Comparison of ENCODE assay signal across 11 cellular contexts in the genomic region with DNA sequence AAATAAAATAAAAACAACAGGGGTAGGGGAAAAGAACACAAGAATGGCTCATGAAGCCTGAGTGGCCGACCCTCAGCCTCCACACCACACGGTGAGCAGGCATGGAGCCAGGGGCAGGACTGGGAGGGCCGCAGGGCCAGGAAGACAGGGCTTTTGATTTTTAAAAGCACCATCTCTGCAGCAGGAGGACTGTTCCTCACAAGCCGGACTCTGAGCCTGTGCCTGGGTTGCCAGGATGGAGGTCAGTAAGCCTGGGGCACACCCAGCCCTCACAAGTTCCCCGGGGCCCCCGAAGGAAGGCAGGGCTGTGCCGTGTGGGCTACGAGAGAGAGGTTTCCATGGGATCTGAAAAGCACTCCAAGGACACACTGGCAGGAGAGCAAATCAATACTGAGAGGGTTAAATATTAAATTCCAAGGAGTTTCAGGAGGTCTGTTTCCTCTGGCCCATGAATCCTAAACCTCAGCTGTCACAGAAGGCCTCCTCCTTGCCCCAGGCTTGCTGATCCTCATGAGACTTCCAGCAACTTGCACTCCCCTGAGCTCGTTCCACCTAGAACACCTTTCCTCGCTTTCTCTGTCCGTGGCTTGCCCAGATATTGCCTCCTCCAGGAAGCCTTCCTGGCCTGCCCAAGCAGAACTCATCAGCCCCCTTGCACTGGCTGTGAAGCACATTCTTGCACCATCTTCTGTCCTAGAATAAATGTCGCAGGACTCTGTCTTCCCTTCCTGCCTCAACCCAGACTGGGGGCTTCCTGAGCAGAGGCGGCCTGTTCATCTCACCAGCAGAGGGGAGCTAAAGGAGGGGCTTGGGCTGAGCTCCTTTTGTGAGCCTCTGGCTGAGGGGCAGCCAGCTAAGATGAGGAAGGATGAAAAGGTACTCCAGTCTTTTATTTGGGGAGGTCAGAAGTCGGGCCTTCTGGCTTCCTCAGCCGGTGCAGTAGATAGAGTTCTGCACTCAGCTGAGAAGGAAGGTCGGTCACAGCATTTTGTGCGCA.
DNase-seq lines count a peak whose midpoint lies in the region; ATAC-seq lines count a peak whose summit lies in the region.
"Had no signal": no experiment of that assay in that cellular context is flagged by ENCODE, and none has a peak within 500 bp of the region (broad histone marks: within the 10 kb centered on the region; RNA-seq: fewer than 3 reads in every experiment).

No MANE protein-coding gene starts in this region.

- H3K4me1 Mint-ChIP-seq in activated T-cell treated with anti-CD3 and anti-CD28 coated beads, Interleukin-2, amount 50 U/mL, for 4 hours (ENCODE audit: low read depth): peaks cover 95% of the 10 kb centered on the region
- H3K4me1 Mint-ChIP-seq in activated T-cell treated with anti-CD3 and anti-CD28 coated beads, Interleukin-2, amount 50 U/mL, for 72 hours (ENCODE audit: low read depth): peaks cover 89% of the 10 kb centered on the region
- H3K4me1 Mint-ChIP-seq in activated CD4-positive, alpha-beta memory T cell treated with anti-CD3 and anti-CD28 coated beads, Interleukin-2, amount 10 ng/mL, durations not matched to agents 7 days and 5 days: peaks cover 93% of the 10 kb centered on the region
- H3K4me1 Mint-ChIP-seq in immature natural killer cell: peaks cover 89 to 97% of the 10 kb centered on the region in 2 donors
- peaks cover 72 to 96% of the 10 kb centered on the region in 2 donors for H3K4me1 Mint-ChIP-seq in stimulated activated naive B cell treated with anti-CD40 and anti-IgM and Interleukin-4, amounts not matched to agents 10 μg/mL and 1 μg/mL and 100 μg/mL, for 72 hours

- POLR2A ChIA-PET in activated CD4-positive, alpha-beta memory T cell treated with anti-CD3 and anti-CD28 coated beads, Interleukin-2, amount 10 ng/mL, durations not matched to agents 7 days and 5 days (lab: Charles Lee): interaction anchor here (1.1 to 4.6 kb wide), 5 partner anchors 9 to 63 kb away, joined by 3 to 28 read pairs (median 5); no protein-coding TSS in a partner anchor

- H3K9me3 Mint-ChIP-seq in activated T-cell treated with anti-CD3 and anti-CD28 coated beads, Interleukin-2, amount 50 U/mL, for 4 hours: no peaks in the 10 kb centered on the region
- H3K9me3 Mint-ChIP-seq in activated T-cell treated with anti-CD3 and anti-CD28 coated beads, Interleukin-2, amount 50 U/mL, for 72 hours: peaks cover 0 to 2% of the 10 kb centered on the region in 2 donors
- no peaks in the 10 kb centered on the region for H3K9me3 Mint-ChIP-seq in activated CD4-positive, alpha-beta memory T cell treated with anti-CD3 and anti-CD28 coated beads, Interleukin-2, amount 10 ng/mL, durations not matched to agents 7 days and 5 days
- H3K9me3 Mint-ChIP-seq in immature natural killer cell: no peaks in the 10 kb centered on the region
- H3K9me3 Mint-ChIP-seq in stimulated activated naive B cell treated with anti-CD40 and anti-IgM and Interleukin-4, amounts not matched to agents 10 μg/mL and 1 μg/mL and 100 μg/mL, for 72 hours: no peaks in the 10 kb centered on the region

- peaks cover 27% of the 10 kb centered on the region for H3K36me3 Mint-ChIP-seq in activated T-cell treated with anti-CD3 and anti-CD28 coated beads, Interleukin-2, amount 50 U/mL, for 4 hours (ENCODE audit: insufficient read depth)
- peaks cover 2 to 6% of the 10 kb centered on the region in 2 donors for H3K36me3 Mint-ChIP-seq in activated T-cell treated with anti-CD3 and anti-CD28 coated beads, Interleukin-2, amount 50 U/mL, for 72 hours (ENCODE audit: insufficient read depth in 2 of 2)
- peaks cover 53% of the 10 kb centered on the region for H3K36me3 Mint-ChIP-seq in activated CD4-positive, alpha-beta memory T cell treated with anti-CD3 and anti-CD28 coated beads, Interleukin-2, amount 10 ng/mL, durations not matched to agents 7 days and 5 days (ENCODE audit: low read depth)
- peaks cover 0 to 23% (median 4%) of the 10 kb centered on the region in 3 donors for H3K36me3 Mint-ChIP-seq in immature natural killer cell
- H3K36me3 Mint-ChIP-seq in stimulated activated naive B cell treated with anti-CD40 and anti-IgM and Interleukin-4, amounts not matched to agents 10 μg/mL and 1 μg/mL and 100 μg/mL, for 72 hours: peaks cover 39 to 54% of the 10 kb centered on the region in 2 donors

- peak overlapping the region; percentile 19 for H3K4me3 Mint-ChIP-seq in activated T-cell treated with anti-CD3 and anti-CD28 coated beads, Interleukin-2, amount 50 U/mL, for 4 hours
- H3K4me3 Mint-ChIP-seq in activated T-cell treated with anti-CD3 and anti-CD28 coated beads, Interleukin-2, amount 50 U/mL, for 72 hours: peak overlapping the region in 1 of 2 donors; percentile 39
- H3K4me3 Mint-ChIP-seq in activated CD4-positive, alpha-beta memory T cell treated with anti-CD3 and anti-CD28 coated beads, Interleukin-2, amount 10 ng/mL, durations not matched to agents 7 days and 5 days: no peak overlapping the region
- H3K4me3 Mint-ChIP-seq in immature natural killer cell: peak overlapping the region in 4 of 5 donors; percentile 18 to 84 (median 56)
- no peak overlapping the region for H3K4me3 Mint-ChIP-seq in stimulated activated naive B cell treated with anti-CD40 and anti-IgM and Interleukin-4, amounts not matched to agents 10 μg/mL and 1 μg/mL and 100 μg/mL, for 72 hours

- no peak overlapping the region for H3K27ac Mint-ChIP-seq in activated T-cell treated with anti-CD3 and anti-CD28 coated beads, Interleukin-2, amount 50 U/mL, for 72 hours
- H3K27ac Mint-ChIP-seq in activated CD4-positive, alpha-beta memory T cell treated with anti-CD3 and anti-CD28 coated beads, Interleukin-2, amount 10 ng/mL, durations not matched to agents 7 days and 5 days: peak overlapping the region; percentile 96
- peak overlapping the region; percentile 93 to 99 (median 98) for H3K27ac Mint-ChIP-seq in immature natural killer cell
- H3K27ac Mint-ChIP-seq in stimulated activated naive B cell treated with anti-CD40 and anti-IgM and Interleukin-4, amounts not matched to agents 10 μg/mL and 1 μg/mL and 100 μg/mL, for 72 hours: peak overlapping the region; percentile 53

- DNase-seq in activated T-cell treated with anti-CD3 and anti-CD28 coated beads, Interleukin-2, amount 50 U/mL, for 4 hours: no peak
- no peak for DNase-seq in activated T-cell treated with anti-CD3 and anti-CD28 coated beads, Interleukin-2, amount 50 U/mL, for 72 hours
- DNase-seq in activated CD4-positive, alpha-beta memory T cell treated with anti-CD3 and anti-CD28 coated beads, Interleukin-2, amount 10 ng/mL, durations not matched to agents 7 days and 5 days: no peak
- DNase-seq in immature natural killer cell (no peak), cerebellum (ENCODE audit: low spot score) (no peak), AG08395 (ENCODE audit: low spot score) (no peak)
- no peak for DNase-seq in stimulated activated naive B cell treated with anti-CD40 and anti-IgM and Interleukin-4, amounts not matched to agents 10 μg/mL and 1 μg/mL and 100 μg/mL, for 72 hours
- DNase-seq: hippocampal formation, NCI-H1105, NCI-H526 had no signal

- ATAC-seq in activated T-cell treated with anti-CD3 and anti-CD28 coated beads, Interleukin-2, amount 50 U/mL, for 4 hours: no peak
- ATAC-seq in activated T-cell treated with anti-CD3 and anti-CD28 coated beads, Interleukin-2, amount 50 U/mL, for 72 hours (replicated peaks in 1 of 2): no peak
- ATAC-seq in stimulated activated naive B cell treated with anti-CD40 and anti-IgM and Interleukin-4, amounts not matched to agents 10 μg/mL and 1 μg/mL and 100 μg/mL, for 72 hours (replicated peaks): no peak
- no peak for ATAC-seq in HG02763 (IDR thresholded peaks at IDR 0.05; ENCODE audit: unreplicated experiment)

- CTCF ChIA-PET in activated CD4-positive, alpha-beta memory T cell treated with anti-CD3 and anti-CD28 coated beads, Interleukin-2, amount 10 ng/mL, durations not matched to agents 7 days and 5 days (lab: Charles Lee): interaction anchor here (1.3 to 4.5 kb wide), 3 partner anchors 10 to 63 kb away, joined by 5 to 16 read pairs (median 9); no protein-coding TSS in a partner anchor

- no peaks in the 10 kb centered on the region for H3K27me3 Mint-ChIP-seq in activated T-cell treated with anti-CD3 and anti-CD28 coated beads, Interleukin-2, amount 50 U/mL, for 4 hours (ENCODE audit: low read depth)
- H3K27me3 Mint-ChIP-seq in activated T-cell treated with anti-CD3 and anti-CD28 coated beads, Interleukin-2, amount 50 U/mL, for 72 hours (ENCODE audit: low read depth): no peaks in the 10 kb centered on the region
- H3K27me3 Mint-ChIP-seq in activated CD4-positive, alpha-beta memory T cell treated with anti-CD3 and anti-CD28 coated beads, Interleukin-2, amount 10 ng/mL, durations not matched to agents 7 days and 5 days: no peaks in the 10 kb centered on the region
- peaks cover 6 to 32% (median 24%) of the 10 kb centered on the region in 3 donors for H3K27me3 Mint-ChIP-seq in immature natural killer cell (ENCODE audit: low read depth in 3 of 3)
- H3K27me3 Mint-ChIP-seq in stimulated activated naive B cell treated with anti-CD40 and anti-IgM and Interleukin-4, amounts not matched to agents 10 μg/mL and 1 μg/mL and 100 μg/mL, for 72 hours: no peaks in the 10 kb centered on the region

Comparison
In these comparisons a context has a peak if more than half of its experiments do, and no peak if none do; other contexts are left out.
1. H3K4me3 Mint-ChIP-seq: peak in activated T-cell treated with anti-CD3 and anti-CD28 coated beads, Interleukin-2, amount 50 U/mL, for 4 hours (single experiment) and immature natural killer cell (4 of 5); none in activated CD4-positive, alpha-beta memory T cell treated with anti-CD3 and anti-CD28 coated beads, Interleukin-2, amount 10 ng/mL, durations not matched to agents 7 days and 5 days (single experiment) and stimulated activated naive B cell treated with anti-CD40 and anti-IgM and Interleukin-4, amounts not matched to agents 10 μg/mL and 1 μg/mL and 100 μg/mL, for 72 hours (0 of 2).